Comparison of ENCODE assay signal across 16 cellular contexts in genomic region chr5:167759411-167759821, GRCh38.
DNase-seq lines count a peak whose midpoint lies in the region; ATAC-seq and TF ChIP-seq lines count a peak whose summit lies in the region.
"Had no signal": no experiment of that assay in that cellular context is flagged by ENCODE, and none has a peak within 500 bp of the region (broad histone marks: within the 10 kb centered on the region; RNA-seq: fewer than 3 reads in every experiment).

No MANE protein-coding gene starts in this region.

- H3F3A ChIP-seq in SK-N-SH (replicated peaks; ENCODE audit: insufficient read depth) = peaks cover 6% of the 10 kb centered on the region
- no peaks in the 10 kb centered on the region for H3F3A ChIP-seq in smooth muscle cell (ENCODE audit: low read depth)

- no peaks in the 10 kb centered on the region for H3K9me3 Mint-ChIP-seq in HFFc6
- H3K9me3 Mint-ChIP-seq: type B pancreatic cell, WTC11 had no signal

- H3K9ac ChIP-seq in SK-N-SH (peak overlapping the region; percentile 49; the same call in 1 of the 2 replicates), smooth muscle cell (ENCODE audit: low read depth) (no peak overlapping the region)

- H4K20me1 ChIP-seq in SK-N-SH (ENCODE audit: insufficient read depth) (no peaks in the 10 kb centered on the region), smooth muscle cell (ENCODE audit: low read depth) (no peaks in the 10 kb centered on the region)

- H3K36me3 ChIP-seq in SK-N-SH (replicated peaks in 1 of 2; ENCODE audit: control insufficient read depth in 1 of 2, insufficient read depth in 2 of 2, low read length in 1 of 2) (no peaks in the 10 kb centered on the region), smooth muscle cell (ENCODE audit: low read depth) (no peaks in the 10 kb centered on the region), ovary (no peaks in the 10 kb centered on the region)
- H3K36me3 ChIP-seq: heart left ventricle had no signal

- H3K4me3 Mint-ChIP-seq in HFFc6 = no peak overlapping the region
- H3K4me3 Mint-ChIP-seq: activated CD8-positive, alpha-beta memory T cell treated with anti-CD3 and anti-CD28 coated beads, Interleukin-2, amount 10 ng/mL, durations not matched to agents 7 days and 5 days; activated naive CD4-positive, alpha-beta T cell treated with anti-CD3 and anti-CD28 coated beads, Interleukin-2, amount 50 U/mL, for 24 hours; CD4-positive, alpha-beta memory T cell; stimulated activated effector memory CD8-positive, alpha-beta T cell treated with anti-CD3 and anti-CD28 coated beads, Interleukin-12 subunit alpha, Interleukin-12 subunit beta, amount 100 ng/mL, for 72 hours; type B pancreatic cell; WTC11 had no signal

- H3K36me3 Mint-ChIP-seq in HFFc6 (ENCODE audit: low read depth) = no peaks in the 10 kb centered on the region
- H3K36me3 Mint-ChIP-seq: activated CD8-positive, alpha-beta memory T cell treated with anti-CD3 and anti-CD28 coated beads, Interleukin-2, amount 10 ng/mL, durations not matched to agents 7 days and 5 days; CD4-positive, alpha-beta memory T cell; stimulated activated effector memory CD8-positive, alpha-beta T cell treated with anti-CD3 and anti-CD28 coated beads, Interleukin-12 subunit alpha, Interleukin-12 subunit beta, amount 100 ng/mL, for 72 hours; type B pancreatic cell; WTC11 had no signal

- intact Hi-C loops in ovary (cut with DNase I) = no loop called here

- H3K27ac ChIP-seq in SK-N-SH (ENCODE audit: low read depth in 2 of 2, low read length in 1 of 2) = peak overlapping the region in 1 of 2 experiments; percentile 69; a peak in 2 of 4 replicates
- peak overlapping the region; percentile 93 for H3K27ac ChIP-seq in foreskin keratinocyte
- peak overlapping the region; percentile 20 for H3K27ac ChIP-seq in smooth muscle cell (ENCODE audit: low read depth)
- no peak overlapping the region for H3K27ac ChIP-seq in ovary
- H3K27ac ChIP-seq: heart left ventricle had no signal

- ATAC-seq in foreskin keratinocyte = peak; percentile 98
- ATAC-seq in HG03457 (IDR thresholded peaks at IDR 0.05; ENCODE audit: unreplicated experiment) = no peak
- ATAC-seq: activated CD8-positive, alpha-beta memory T cell treated with anti-CD3 and anti-CD28 coated beads, Interleukin-2, amount 10 ng/mL, durations not matched to agents 7 days and 5 days; heart left ventricle; left lobe of liver; stimulated activated effector memory CD8-positive, alpha-beta T cell treated with anti-CD3 and anti-CD28 coated beads, Interleukin-12 subunit alpha, Interleukin-12 subunit beta, amount 100 ng/mL, for 72 hours; WTC11 had no signal

- peak overlapping the region; percentile 1; the same call in 1 of the 2 replicates for H3K27ac Mint-ChIP-seq in HFFc6
- H3K27ac Mint-ChIP-seq: activated CD8-positive, alpha-beta memory T cell treated with anti-CD3 and anti-CD28 coated beads, Interleukin-2, amount 10 ng/mL, durations not matched to agents 7 days and 5 days; activated naive CD4-positive, alpha-beta T cell treated with anti-CD3 and anti-CD28 coated beads, Interleukin-2, amount 50 U/mL, for 24 hours; CD4-positive, alpha-beta memory T cell; stimulated activated effector memory CD8-positive, alpha-beta T cell treated with anti-CD3 and anti-CD28 coated beads, Interleukin-12 subunit alpha, Interleukin-12 subunit beta, amount 100 ng/mL, for 72 hours; type B pancreatic cell; WTC11 had no signal

- no peak for TF ChIP-seq RAD21 in SK-N-SH (IDR thresholded peaks at IDR 0.05; ENCODE audit: low read length)

- no peak for TF ChIP-seq POLR2A in ovary (IDR thresholded peaks at IDR 0.05)

- H3K4me1 Mint-ChIP-seq in HFFc6 (ENCODE audit: low read depth) = peaks cover 51% of the 10 kb centered on the region
- H3K4me1 Mint-ChIP-seq: activated CD8-positive, alpha-beta memory T cell treated with anti-CD3 and anti-CD28 coated beads, Interleukin-2, amount 10 ng/mL, durations not matched to agents 7 days and 5 days; activated naive CD4-positive, alpha-beta T cell treated with anti-CD3 and anti-CD28 coated beads, Interleukin-2, amount 50 U/mL, for 24 hours; CD4-positive, alpha-beta memory T cell; stimulated activated effector memory CD8-positive, alpha-beta T cell treated with anti-CD3 and anti-CD28 coated beads, Interleukin-12 subunit alpha, Interleukin-12 subunit beta, amount 100 ng/mL, for 72 hours had no signal

- H3K27me3 ChIP-seq in SK-N-SH (ENCODE audit: insufficient read depth) = no peaks in the 10 kb centered on the region
- H3K27me3 ChIP-seq in foreskin keratinocyte = no peaks in the 10 kb centered on the region
- H3K27me3 ChIP-seq in smooth muscle cell (ENCODE audit: low read depth) = no peaks in the 10 kb centered on the region
- H3K27me3 ChIP-seq in ovary = no peaks in the 10 kb centered on the region

- TF ChIP-seq EP300 in SK-N-SH (IDR thresholded peaks at IDR 0.05; ENCODE audit: borderline replicate concordance in 1 of 2, low read depth in 1 of 2, low read length in 1 of 2) = peak in 1 of 2 experiments; percentile 61; a peak in 1 of 4 replicates
- TF ChIP-seq EP300 in ovary (IDR thresholded peaks at IDR 0.05) = no peak

- POLR2A ChIA-PET in SK-N-SH (lab: Yijun Ruan, JAX) = no interaction called here

- H3K27me3 Mint-ChIP-seq in HFFc6 (ENCODE audit: insufficient read depth) = no peaks in the 10 kb centered on the region
- H3K27me3 Mint-ChIP-seq: activated CD8-positive, alpha-beta memory T cell treated with anti-CD3 and anti-CD28 coated beads, Interleukin-2, amount 10 ng/mL, durations not matched to agents 7 days and 5 days had no signal

- TF ChIP-seq CTCF in HFFc6 (IDR thresholded peaks at IDR 0.05) = no peak
- no peak for TF ChIP-seq CTCF in SK-N-SH (IDR thresholded peaks at IDR 0.05)
- TF ChIP-seq CTCF in foreskin keratinocyte (conservative IDR thresholded peaks at IDR 0.05) = no peak
- TF ChIP-seq CTCF in smooth muscle cell (IDR thresholded peaks at IDR 0.05; ENCODE audit: borderline replicate concordance, insufficient read depth, poor library complexity, severe bottlenecking) = no peak
- no peak for TF ChIP-seq CTCF in ovary (IDR thresholded peaks at IDR 0.05)

- no peak for DNase-seq in HFFc6
- DNase-seq in SK-N-SH = no peak
- DNase-seq in foreskin keratinocyte = peak; percentile 100
- DNase-seq in smooth muscle cell (lab: John Stamatoyannopoulos, UW; ENCODE audit: unreplicated experiment) = no peak
- no peak for DNase-seq in nucleus accumbens (lab: John Stamatoyannopoulos, UW)
- no peak for DNase-seq in ovary
- DNase-seq: activated CD8-positive, alpha-beta memory T cell treated with anti-CD3 and anti-CD28 coated beads, Interleukin-2, amount 10 ng/mL, durations not matched to agents 7 days and 5 days; CD4-positive, alpha-beta memory T cell; heart left ventricle; NCI-H1105 treated with DMSO at 0.1 percent for 48 hours had no signal

- no peaks in the 10 kb centered on the region for H3K9me2 ChIP-seq in SK-N-SH

- H3K4me1 ChIP-seq in SK-N-SH (ENCODE audit: control insufficient read depth in 1 of 2, insufficient read depth in 2 of 2, low read depth in 1 of 2, low read length in 1 of 2) (peaks cover 0 to 37% of the 10 kb centered on the region in 2 experiments; a peak in 1 of 4 replicates), foreskin keratinocyte (peaks cover 29% of the 10 kb centered on the region), smooth muscle cell (ENCODE audit: low read depth) (no peaks in the 10 kb centered on the region), ovary (ENCODE audit: insufficient read depth) (no peaks in the 10 kb centered on the region)
- H3K4me1 ChIP-seq: heart left ventricle had no signal

- H3K9me3 ChIP-seq in SK-N-SH = no peaks in the 10 kb centered on the region
- H3K9me3 ChIP-seq in smooth muscle cell (replicated peaks; ENCODE audit: low read depth) = no peaks in the 10 kb centered on the region
- no peaks in the 10 kb centered on the region for H3K9me3 ChIP-seq in ovary
- H3K9me3 ChIP-seq: heart left ventricle had no signal

- H3K4me2 ChIP-seq in SK-N-SH = peak overlapping the region; percentile 11; the same call in 1 of the 2 replicates
- H3K4me2 ChIP-seq in smooth muscle cell = no peak overlapping the region

- H3K79me2 ChIP-seq in SK-N-SH (ENCODE audit: insufficient read depth) = no peaks in the 10 kb centered on the region
- H3K79me2 ChIP-seq in smooth muscle cell (ENCODE audit: low read depth) = no peaks in the 10 kb centered on the region

- CTCF ChIA-PET in SK-N-SH (lab: Yijun Ruan, JAX) = interaction anchor here (1.2 kb wide), 1 partner anchor 303 kb away, joined by 3 read pairs; no protein-coding TSS in a partner anchor

- no peak overlapping the region for H3K4me3 ChIP-seq in SK-N-SH (ENCODE audit: low read depth in 2 of 2, low read length in 1 of 2)
- no peak overlapping the region for H3K4me3 ChIP-seq in smooth muscle cell
- H3K4me3 ChIP-seq in ovary = no peak overlapping the region
- H3K4me3 ChIP-seq: heart left ventricle had no signal

- H2AFZ ChIP-seq in SK-N-SH (ENCODE audit: low read depth) (no peak overlapping the region), smooth muscle cell (ENCODE audit: low read depth) (no peak overlapping the region)

- WGBS in SK-N-SH (ENCODE audit: low lambda C conversion rate) = 17% methylated on average over 2 of the region's 2 CpGs
- 40% methylated on average over 2 of the region's 2 CpGs for WGBS in smooth muscle cell (ENCODE audit: low lambda C conversion rate)
- 57 to 61% (median 61%) methylated on average over 2 of the region's 2 CpGs for WGBS in ovary, 3 donors

TF ChIP-seq in SK-N-SH, 30 proteins besides CTCF, POLR2A, EP300 and RAD21 (continues in another document):
- no peak for TF ChIP-seq MAX (IDR thresholded peaks at IDR 0.05; ENCODE audit: low read depth)
- peak; percentile 68 for TF ChIP-seq PBX3 (IDR thresholded peaks at IDR 0.05)
- TF ChIP-seq MEF2A (IDR thresholded peaks at IDR 0.05; ENCODE audit: borderline replicate concordance, low read depth) = no peak
- TF ChIP-seq YY1 (IDR thresholded peaks at IDR 0.05; ENCODE audit: low read depth) = no peak
- TF ChIP-seq TCF12 (IDR thresholded peaks at IDR 0.05) = peak; percentile 50; the same call in 1 of the 2 replicates
- 0 out of 2 replicates have a peak, but pooled peaks have one; percentile 25 for TF ChIP-seq TEAD4 (IDR thresholded peaks at IDR 0.05; ENCODE audit: borderline replicate concordance, insufficient read depth)
- TF ChIP-seq GATA2 (CRISPR knock-in tag; IDR thresholded peaks at IDR 0.05) = no peak
- peak; percentile 56 for TF ChIP-seq JUND (IDR thresholded peaks at IDR 0.05)

Comparison
In these comparisons a context has a peak if more than half of its experiments do, and no peak if none do; other contexts are left out.
1. DNase-seq: peak in foreskin keratinocyte (2 of 2); none in HFFc6 (single experiment), SK-N-SH (single experiment), smooth muscle cell (single experiment), nucleus accumbens (0 of 56) and ovary (0 of 5).
2. H3K27ac ChIP-seq: peak in foreskin keratinocyte (single experiment) and smooth muscle cell (single experiment); none in ovary (0 of 2).